ENCODE assay signal across 8 cellular contexts in genomic region chr10:100009283-100009792, GRCh38. TPM values are rescaled to one million over a fixed set of nuclear protein-coding genes. Genes with fewer than 3 reads are reported as not detected.
DNase-seq lines count a peak whose midpoint lies in the region; ATAC-seq and TF ChIP-seq lines count a peak whose summit lies in the region.

No MANE protein-coding gene starts in this region.

- no peaks in the 10 kb centered on the region for H3K36me3 Mint-ChIP-seq in Caco-2 (ENCODE audit: insufficient read depth, unreplicated experiment)
- no peaks in the 10 kb centered on the region for H3K36me3 Mint-ChIP-seq in dendritic cell treated with granulocyte-macrophage colony-stimulating factor and Interleukin-4, amounts not matched to agents 40 ng/mL and 50 ng/mL, for 4 days (ENCODE audit: low read depth)

- no TSS peak for BruUV-seq in Caco-2 (replicated peaks; lab: Mats Ljungman, UMichigan)
- no TSS peak for BruUV-seq in Panc1 (replicated peaks; lab: Mats Ljungman, UMichigan)

- peak overlapping the region; percentile 94 for H3K4me3 Mint-ChIP-seq in Caco-2 (ENCODE audit: unreplicated experiment)
- H3K4me3 Mint-ChIP-seq in dendritic cell treated with granulocyte-macrophage colony-stimulating factor and Interleukin-4, amounts not matched to agents 40 ng/mL and 50 ng/mL, for 4 days, result peak overlapping the region; percentile 87

- H3K27ac Mint-ChIP-seq in Caco-2 (ENCODE audit: unreplicated experiment), result no peak overlapping the region
- peak overlapping the region; percentile 87 for H3K27ac Mint-ChIP-seq in dendritic cell treated with granulocyte-macrophage colony-stimulating factor and Interleukin-4, amounts not matched to agents 40 ng/mL and 50 ng/mL, for 4 days

- peak in 1 of 2 experiments; percentile 29 for DNase-seq in Caco-2
- no peak for DNase-seq in Panc1 (ENCODE audit: low read depth, low spot score)
- no peak for DNase-seq in lung (ENCODE audit: low spot score)
- peak in 1 of 2 donors; percentile 53 for DNase-seq in tibial artery
- no peak for DNase-seq in NCI-H1048 (lab: John Stamatoyannopoulos, UW)

- H3K9me3 ChIP-seq in Caco-2 (no peaks in the 10 kb centered on the region), Panc1 (ENCODE audit: control insufficient read depth, insufficient read depth, low read depth, low read length) (no peaks in the 10 kb centered on the region), lung (ENCODE audit: control insufficient read depth in 2 of 2, insufficient read depth in 1 of 2, low read length in 1 of 2) (no peaks in the 10 kb centered on the region), tibial artery (no peaks in the 10 kb centered on the region)

- POLR2A ChIA-PET in Caco-2 (lab: Charles Lee), result no interaction called here
- POLR2A ChIA-PET in Panc1 (lab: Charles Lee), result interaction anchor here (0.6 kb wide), 1 partner anchor 269 kb away, joined by 3 read pairs; no protein-coding TSS in a partner anchor

- H3K4me3 ChIP-seq in Caco-2 (ENCODE audit: low read depth, low read length) (peak overlapping the region; percentile 90), Panc1 (ENCODE audit: low read depth in 2 of 2, low read length in 2 of 2) (peak overlapping the region; percentile 77 to 91), lung (peak overlapping the region; percentile 88), tibial artery (peak overlapping the region; percentile 64 to 71)

- 0 to 1% methylated on average over 28 to 45 of the region's 45 CpGs for WGBS in lung, 2 donors

- H3K27me3 Mint-ChIP-seq in Caco-2 (ENCODE audit: insufficient read depth, unreplicated experiment), result no peaks in the 10 kb centered on the region
- H3K27me3 Mint-ChIP-seq in dendritic cell treated with granulocyte-macrophage colony-stimulating factor and Interleukin-4, amounts not matched to agents 40 ng/mL and 50 ng/mL, for 4 days, result peaks cover 15% of the 10 kb centered on the region

- H3K4me1 ChIP-seq in Caco-2 (peaks cover 33% of the 10 kb centered on the region), Panc1 (ENCODE audit: control insufficient read depth, insufficient read depth, low read length) (peaks cover 33% of the 10 kb centered on the region), lung (ENCODE audit: control insufficient read depth in 2 of 2, insufficient read depth in 2 of 2, low read length in 2 of 2) (peaks cover 8 to 18% of the 10 kb centered on the region in 2 donors), tibial artery (peaks cover 0 to 29% (median 19%) of the 10 kb centered on the region in 4 donors)

- CTCF ChIA-PET in Caco-2 (lab: Charles Lee) (interaction anchor here (0.6 to 2.0 kb wide), 17 partner anchors 10 to 164 kb away, joined by 3 to 7 read pairs (median 3); no protein-coding TSS in a partner anchor), Panc1 (lab: Charles Lee) (interaction anchor here (0.5 to 1.1 kb wide), 5 partner anchors 8 to 1330 kb away, joined by 3 to 6 read pairs (median 5); no protein-coding TSS in a partner anchor)

- peak overlapping the region; percentile 99 for H3K27ac ChIP-seq in Panc1 (ENCODE audit: low read length)
- H3K27ac ChIP-seq in lung (ENCODE audit: low read depth in 1 of 2, low read length in 1 of 2), result peak overlapping the region; percentile 91 to 95
- peak overlapping the region; percentile 66 to 77 for H3K27ac ChIP-seq in tibial artery

- no peaks in the 10 kb centered on the region for H3K9me3 Mint-ChIP-seq in Caco-2 (ENCODE audit: unreplicated experiment)
- no peaks in the 10 kb centered on the region for H3K9me3 Mint-ChIP-seq in dendritic cell treated with granulocyte-macrophage colony-stimulating factor and Interleukin-4, amounts not matched to agents 40 ng/mL and 50 ng/mL, for 4 days

- TF ChIP-seq CTCF in Caco-2 (IDR thresholded peaks at IDR 0.05; ENCODE audit: insufficient read depth in 1 of 2, low read depth in 1 of 2, low read length in 1 of 2, severe bottlenecking in 1 of 2, unreplicated experiment in 1 of 2), result peak; percentile 25 to 67
- no peak for TF ChIP-seq CTCF in Panc1 (IDR thresholded peaks at IDR 0.05)
- peak; percentile 42 for TF ChIP-seq CTCF in lung (IDR thresholded peaks at IDR 0.05; ENCODE audit: control extremely low read depth, extremely low read depth)
- TF ChIP-seq CTCF in tibial artery (IDR thresholded peaks at IDR 0.05), result peak in 1 of 2 experiments; percentile 28

- intact Hi-C loops in Caco-2 (cut with micrococcal nuclease; ENCODE audit: unreplicated experiment) (loop anchor here (1.0 to 2.0 kb wide), 3 partner anchors 37 to 91 kb away; no protein-coding TSS in a partner anchor), Panc1 (cut with micrococcal nuclease; ENCODE audit: unreplicated experiment) (no loop called here), tibial artery (cut with DNase I; ENCODE audit: low total_unique reads) (no loop called here)
- intact Hi-C loops in dendritic cell treated with granulocyte-macrophage colony-stimulating factor and Interleukin-4, amounts not matched to agents 40 ng/mL and 50 ng/mL, for 4 days (cut with micrococcal nuclease), result no loop called here

- peak; percentile 53 for ATAC-seq in GM19023 (IDR thresholded peaks at IDR 0.05; ENCODE audit: unreplicated experiment)
- peak; percentile 38 for ATAC-seq in HG03097 (IDR thresholded peaks at IDR 0.05; ENCODE audit: low FRiP score, unreplicated experiment)
- ATAC-seq in Panc1, result peak; percentile 70
- peak; percentile 53 for ATAC-seq in lung (ENCODE audit: insufficient read depth, low FRiP score)

- H3K36me3 ChIP-seq in Caco-2 (ENCODE audit: control insufficient read depth, insufficient read depth, low read length), result no peaks in the 10 kb centered on the region
- H3K36me3 ChIP-seq in Panc1 (ENCODE audit: control insufficient read depth, insufficient read depth, low read length), result peaks cover 11% of the 10 kb centered on the region; the same call in 1 of the 2 replicates
- H3K36me3 ChIP-seq in lung (ENCODE audit: control insufficient read depth in 2 of 2, insufficient read depth in 2 of 2, low read length in 2 of 2), result no peaks in the 10 kb centered on the region
- H3K36me3 ChIP-seq in tibial artery, result no peaks in the 10 kb centered on the region

- H3K27me3 ChIP-seq in Caco-2 (replicated peaks; ENCODE audit: control insufficient read depth, insufficient read depth, low read length), result no peaks in the 10 kb centered on the region
- no peaks in the 10 kb centered on the region for H3K27me3 ChIP-seq in Panc1 (ENCODE audit: control insufficient read depth, insufficient read depth, low read length)
- H3K27me3 ChIP-seq in lung (ENCODE audit: control insufficient read depth, insufficient read depth), result no peaks in the 10 kb centered on the region
- no peaks in the 10 kb centered on the region for H3K27me3 ChIP-seq in tibial artery

- H3K4me1 Mint-ChIP-seq in Caco-2 (ENCODE audit: low read depth, unreplicated experiment), result peaks cover 32% of the 10 kb centered on the region
- peaks cover 53% of the 10 kb centered on the region for H3K4me1 Mint-ChIP-seq in dendritic cell treated with granulocyte-macrophage colony-stimulating factor and Interleukin-4, amounts not matched to agents 40 ng/mL and 50 ng/mL, for 4 days (ENCODE audit: low read depth)

- in situ Hi-C loops in Panc1 (cut with HindIII; ENCODE audit: low pct_unique_long_range_greater_than_20kb, low sequenced_read_pairs), result no loop called here

RNA-seq across cellular contexts. Expression of gene DNMBP, which starts 0.4 kb away (rescaled TPM):
- total RNA-seq in Caco-2 (2022) (30.6 and 31.0 TPM in 2 replicates), Panc1 (2021; ENCODE audit: unreplicated experiment) (39.3 TPM), lung (10 to 100 TPM; 17.4 to 31.0 TPM)
- 21.7 TPM for polyA plus RNA-seq in Panc1 (2012; ENCODE audit: insufficient read length)
- 1 to 10 TPM; 6.5 to 7.6 TPM for polyA plus RNA-seq in lung
